18 cellular contexts compared by ENCODE assay signal in the genomic region with DNA sequence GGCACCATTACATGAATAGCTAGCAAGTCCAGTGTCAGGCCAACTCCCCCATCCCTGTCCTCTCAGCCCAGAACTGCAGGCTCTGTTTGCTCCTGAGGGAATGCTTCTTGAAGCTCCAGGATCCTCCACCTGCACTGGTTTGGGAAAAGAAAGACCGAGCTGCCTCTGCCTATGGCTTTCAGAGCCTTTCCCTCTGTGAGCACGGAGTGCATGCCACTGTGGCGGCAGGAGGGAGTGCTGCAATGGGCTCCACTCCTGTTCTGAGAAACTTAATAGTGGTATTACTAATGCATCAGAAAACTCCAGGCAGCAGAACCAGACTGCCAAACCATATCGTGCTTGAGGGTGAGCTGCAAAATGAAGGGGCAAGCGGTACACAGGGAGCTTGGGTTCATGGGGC.
"Had no signal": no experiment of that assay in that cellular context is flagged by ENCODE, and none has a peak within 500 bp of the region (broad histone marks: within the 10 kb centered on the region; RNA-seq: fewer than 3 reads in every experiment).

No MANE protein-coding gene starts in this region.

- H3K27ac Mint-ChIP-seq: effector memory CD8-positive, alpha-beta T cell; mesothelial cell of epicardium had no signal

- H3K9me3 Mint-ChIP-seq: effector memory CD8-positive, alpha-beta T cell; mesothelial cell of epicardium had no signal

- DNase-seq: dermis blood vessel endothelial cell; dorsolateral prefrontal cortex; effector CD8-positive, alpha-beta T cell; effector memory CD8-positive, alpha-beta T cell; foreskin keratinocyte; heart left ventricle; hippocampal formation; kidney; kidney glomerular epithelial cell; left colon; left ventricle myocardium superior; lower lobe of right lung; mesenchymal stem cell; mucosa of descending colon had no signal

- H3K4me1 ChIP-seq: esophagus muscularis mucosa, foreskin keratinocyte, gastroesophageal sphincter, heart left ventricle, lower lobe of right lung had no signal

- H3K36me3 Mint-ChIP-seq: mesothelial cell of epicardium had no signal

- H3K36me3 ChIP-seq: esophagus muscularis mucosa, gastroesophageal sphincter, heart left ventricle, lower lobe of right lung had no signal

- H3K4me3 ChIP-seq: coronary artery, dorsolateral prefrontal cortex, esophagus muscularis mucosa, gastroesophageal sphincter, heart left ventricle, lower lobe of right lung, mucosa of descending colon had no signal

- H3K27ac ChIP-seq: coronary artery, dorsolateral prefrontal cortex, esophagus muscularis mucosa, foreskin keratinocyte, gastroesophageal sphincter, heart left ventricle, lower lobe of right lung had no signal

- H3K4me1 Mint-ChIP-seq: mesothelial cell of epicardium had no signal

- H3K4me3 Mint-ChIP-seq: effector memory CD8-positive, alpha-beta T cell; mesothelial cell of epicardium had no signal

- H3K9me3 ChIP-seq: esophagus muscularis mucosa, heart left ventricle, lower lobe of right lung, mucosa of descending colon had no signal
